ENCODE assay signal across 14 cellular contexts in genomic region chr12:169528-170360, GRCh38. TPM values are rescaled to one million over a fixed set of nuclear protein-coding genes. Genes with fewer than 3 reads are reported as not detected.
A peak's percentile ranks its signal among the peaks of the same experiment; 100 is the strongest.
DNase-seq lines count a peak whose midpoint lies in the region; ATAC-seq, FAIRE-seq and TF ChIP-seq lines count a peak whose summit lies in the region.
"Had no signal": no experiment of that assay in that cellular context is flagged by ENCODE, and none has a peak within 500 bp of the region (broad histone marks: within the 10 kb centered on the region; RNA-seq: fewer than 3 reads in every experiment).

No MANE protein-coding gene starts in this region.

- no peaks in the 10 kb centered on the region for H3K36me3 Mint-ChIP-seq in Calu3 (ENCODE audit: insufficient read depth, unreplicated experiment)

- H4K20me1 ChIP-seq in IMR-90 (ENCODE audit: insufficient read depth, low read length) (no peaks in the 10 kb centered on the region), GM12878 (ENCODE audit: control insufficient read depth, insufficient read depth) (no peaks in the 10 kb centered on the region)

- H2AK5ac ChIP-seq in IMR-90 (ENCODE audit: low read depth, low read length): no peak overlapping the region

- no peaks in the 10 kb centered on the region for H3K4me1 Mint-ChIP-seq in Calu3 (ENCODE audit: low read depth, unreplicated experiment)

- no peak overlapping the region for H4K5ac ChIP-seq in IMR-90 (ENCODE audit: low read depth, low read length)

- no peak overlapping the region for H2BK20ac ChIP-seq in IMR-90 (ENCODE audit: low read depth, low read length)

- H2AK9ac ChIP-seq in IMR-90 (replicated peaks; ENCODE audit: low read depth, low read length, poor library complexity): no peak overlapping the region

- no peak for FAIRE-seq in GM12878 (lab: Jason Lieb, UNC)

- H3K36me3 ChIP-seq in IMR-90 (ENCODE audit: control insufficient read depth, insufficient read depth, low read length) (no peaks in the 10 kb centered on the region), GM12878 (ENCODE audit: control insufficient read depth in 2 of 2, insufficient read depth in 2 of 2, low read length in 1 of 2) (no peaks in the 10 kb centered on the region), mesodermal cell (ENCODE audit: control insufficient read depth, insufficient read depth, low read length) (no peaks in the 10 kb centered on the region)
- H3K36me3 ChIP-seq: esophagus squamous epithelium, stomach had no signal

- H2BK15ac ChIP-seq in IMR-90 (ENCODE audit: low read depth, low read length): no peak overlapping the region

- TF ChIP-seq RAD21 in IMR-90 (IDR thresholded peaks at IDR 0.05; ENCODE audit: low read length): peak; percentile 24; the same call in 1 of the 2 replicates
- no peak for TF ChIP-seq RAD21 in GM12878 (IDR thresholded peaks at IDR 0.05; ENCODE audit: insufficient read depth, low read depth, low read length)

- H3K4me3 ChIP-seq in IMR-90 (ENCODE audit: insufficient read depth, low read depth, low read length) (no peak overlapping the region), GM12878 (no peak overlapping the region), mesodermal cell (ENCODE audit: extremely low read depth, insufficient read depth, low read length, poor library complexity, severe bottlenecking) (no peak overlapping the region)
- H3K4me3 ChIP-seq: esophagus squamous epithelium, stomach had no signal

- H3K4me1 ChIP-seq in IMR-90 (ENCODE audit: control insufficient read depth, insufficient read depth, low read length) (peaks cover 8% of the 10 kb centered on the region), GM12878 (ENCODE audit: control insufficient read depth, insufficient read depth, low read length) (peaks cover 8% of the 10 kb centered on the region), mesodermal cell (ENCODE audit: control insufficient read depth, insufficient read depth, low read length, poor library complexity, severe bottlenecking) (peaks cover 44% of the 10 kb centered on the region)

- no peak overlapping the region for H3K18ac ChIP-seq in IMR-90 (ENCODE audit: low read depth, low read length)

- 71% methylated on average over 8 of the region's 17 CpGs; no CpG with 5 or more reads in 1 of the 2 experiments for WGBS in IMR-90 (ENCODE audit: extremely low coverage in 2 of 2, insufficient read length in 1 of 2), 2 experiments
- WGBS in GM12878 (ENCODE audit: insufficient coverage, insufficient replicate concordance, low lambda C conversion rate, missing lambda C conversion rate): 43% methylated on average over 17 of the region's 17 CpGs
- WGBS in mesodermal cell (ENCODE audit: insufficient coverage in 2 of 2), 2 experiments: 83 to 84% methylated on average over 14 of the region's 17 CpGs

- SMC1A ChIA-PET in GM12878 (lab: Charles Lee; ENCODE audit: uncharacterized antibody, unreplicated experiment): no interaction called here

- H3K9me1 ChIP-seq in IMR-90 (ENCODE audit: insufficient read depth, low read length): no peaks in the 10 kb centered on the region

- BruUV-seq in Calu3 (replicated peaks; lab: Mats Ljungman, UMichigan) (no TSS peak), IMR-90 (replicated peaks; lab: Mats Ljungman, UMichigan) (no TSS peak), GM12878 (replicated peaks; lab: Mats Ljungman, UMichigan) (no TSS peak)

- H3K4me3 Mint-ChIP-seq in Calu3 (ENCODE audit: low read depth, unreplicated experiment): no peak overlapping the region

- H3K4me2 ChIP-seq in IMR-90 (ENCODE audit: low read depth, low read length) (no peak overlapping the region), GM12878 (ENCODE audit: control insufficient read depth, insufficient read depth) (no peak overlapping the region)

- ATAC-seq in IMR-90 (ENCODE audit: low read depth) (no peak), GM12878 (peak; percentile 54), GM18498 (IDR thresholded peaks at IDR 0.05; ENCODE audit: unreplicated experiment) (no peak)

- H2BK5ac ChIP-seq in IMR-90 (ENCODE audit: low read depth, low read length, poor library complexity, severe bottlenecking): no peak overlapping the region

- RAD21 ChIA-PET in GM12878 (lab: Charles Lee; ENCODE audit: unreplicated experiment): no interaction called here

- H3K27ac Mint-ChIP-seq in Calu3 (ENCODE audit: unreplicated experiment): no peak overlapping the region

- no peak overlapping the region for H3K56ac ChIP-seq in IMR-90 (ENCODE audit: extremely low read depth, insufficient read depth, low read length)

- H3K9me3 ChIP-seq in IMR-90 (ENCODE audit: control insufficient read depth, insufficient read depth, low read length) (no peaks in the 10 kb centered on the region), GM12878 (replicated peaks; ENCODE audit: control insufficient read depth, insufficient read depth, low read length) (no peaks in the 10 kb centered on the region), mesodermal cell (ENCODE audit: control insufficient read depth, low read length) (no peaks in the 10 kb centered on the region)
- H3K9me3 ChIP-seq: esophagus squamous epithelium, stomach had no signal

- H3K79me1 ChIP-seq in IMR-90 (ENCODE audit: low read depth in 1 of 2, low read length in 2 of 2): no peaks in the 10 kb centered on the region

- H3K9ac ChIP-seq in IMR-90 (ENCODE audit: low read depth, low read length): no peak overlapping the region
- no peak overlapping the region for H3K9ac ChIP-seq in GM12878 (ENCODE audit: control insufficient read depth, insufficient read depth, low read length)

- H3K27me3 ChIP-seq in IMR-90 (ENCODE audit: control insufficient read depth, insufficient read depth, low read length) (peaks cover 4% of the 10 kb centered on the region; the same call in 1 of the 2 replicates), GM12878 (replicated peaks in 1 of 2; ENCODE audit: control insufficient read depth in 2 of 2, insufficient read depth in 2 of 2, low read length in 1 of 2) (no peaks in the 10 kb centered on the region; a peak in 3 of 4 replicates)

- no peak overlapping the region for H3K23ac ChIP-seq in IMR-90 (ENCODE audit: low read depth, low read length)

- H4K91ac ChIP-seq in IMR-90 (ENCODE audit: insufficient read depth, low read depth, low read length): no peak overlapping the region

- no peaks in the 10 kb centered on the region for H3K79me2 ChIP-seq in GM12878 (ENCODE audit: control insufficient read depth, insufficient read depth, low read length)

- H2BK120ac ChIP-seq in IMR-90 (ENCODE audit: low read depth, low read length): no peak overlapping the region

- peak overlapping the region; percentile 78 for H2AFZ ChIP-seq in IMR-90 (replicated peaks; ENCODE audit: low read length, poor library complexity)
- H2AFZ ChIP-seq in GM12878 (ENCODE audit: control insufficient read depth, low read depth, low read length): no peak overlapping the region

- TF ChIP-seq CTCF in Calu3 (IDR thresholded peaks at IDR 0.05; ENCODE audit: unreplicated experiment): peak; percentile 45
- peak; percentile 12; the same call in 1 of the 2 replicates for TF ChIP-seq CTCF in IMR-90 (conservative IDR thresholded peaks at IDR 0.05; ENCODE audit: low read depth, low read length)
- peak in 2 of 3 experiments; percentile 11 to 29; a peak in 2 of 6 replicates for TF ChIP-seq CTCF in GM12878 (IDR thresholded peaks at IDR 0.05 in 2 of 3, conservative IDR thresholded peaks at IDR 0.05 in 1 of 3; ENCODE audit: control insufficient read depth in 2 of 3, extremely low read depth in 1 of 3, insufficient read depth in 1 of 3, low read depth in 3 of 3, low read length in 3 of 3)

- H4K8ac ChIP-seq in IMR-90 (ENCODE audit: low read depth in 2 of 2, low read length in 2 of 2): no peak overlapping the region

- no peak overlapping the region for H3K4ac ChIP-seq in IMR-90 (ENCODE audit: low read depth, low read length)

- no peak for TF ChIP-seq EP300 in GM12878 (IDR thresholded peaks at IDR 0.05; ENCODE audit: borderline replicate concordance in 1 of 2, control insufficient read depth in 1 of 2, low read depth in 2 of 2, low read length in 2 of 2)

- intact Hi-C loops in Calu3 (cut with micrococcal nuclease; ENCODE audit: unreplicated experiment) (no loop called here), IMR-90 (cut with micrococcal nuclease) (no loop called here), GM12878 (cut with micrococcal nuclease; ENCODE audit: unreplicated experiment) (no loop called here)

- in situ Hi-C loops in IMR-90 (cut with MboI; ENCODE audit: low sequenced_read_pairs) (no loop called here), GM12878 (cut with MboI) (no loop called here)

- DNase-seq in Calu3 (no peak), IMR-90 (no peak), GM12878 (ENCODE audit: low read depth, low spot score) (no peak), RKO (ENCODE audit: low spot score) (no peak), CD1c-positive myeloid dendritic cell (ENCODE audit: extremely low spot score) (no peak)
- no peak for DNase-seq in activated CD4-positive, CD25-positive, alpha-beta regulatory T cell treated with anti-CD3 and anti-CD28 coated beads, Interleukin-2, amount 50 U/mL, for 72 hours
- DNase-seq: central memory CD4-positive, alpha-beta T cell; esophagus squamous epithelium; midbrain; stimulated activated CD4-positive, alpha-beta T cell treated with anti-CD3 and anti-CD28 coated beads, Interleukin-4, amount 100 ng/mL, for 4 hours; stomach; T-helper 1 cell had no signal

- H3K14ac ChIP-seq in IMR-90 (replicated peaks; ENCODE audit: low read depth, low read length): no peak overlapping the region

- dilution Hi-C loops in IMR-90 (cut with HindIII; ENCODE audit: low sequenced_read_pairs, unreplicated experiment): no loop called here

- no peak for TF ChIP-seq POLR2A in IMR-90 (IDR thresholded peaks at IDR 0.05; ENCODE audit: low read depth, low read length)
- no peak for TF ChIP-seq POLR2A in GM12878 (IDR thresholded peaks at IDR 0.05; ENCODE audit: low read depth, low read length)

- peaks cover 93% of the 10 kb centered on the region for H3K27me3 Mint-ChIP-seq in Calu3 (ENCODE audit: unreplicated experiment)

- CTCF ChIA-PET in Calu3 (lab: Charles Lee) (no interaction called here), IMR-90 (lab: Yijun Ruan, JAX) (no interaction called here), GM12878 (lab: Yijun Ruan, JAX) (no interaction called here)

- POLR2A ChIA-PET in IMR-90 (lab: Charles Lee; ENCODE audit: unreplicated experiment) (no interaction called here), GM12878 (lab: Charles Lee) (no interaction called here)

- no peaks in the 10 kb centered on the region for H3K9me3 Mint-ChIP-seq in Calu3 (ENCODE audit: low read depth, unreplicated experiment)

- no peak overlapping the region for H3K27ac ChIP-seq in IMR-90 (ENCODE audit: insufficient read depth, low read length)
- no peak overlapping the region for H3K27ac ChIP-seq in GM12878 (ENCODE audit: control insufficient read depth, insufficient read depth)
- peak overlapping the region; percentile 49 for H3K27ac ChIP-seq in mesodermal cell (ENCODE audit: low read depth, low read length, severe bottlenecking)
- H3K27ac ChIP-seq: esophagus squamous epithelium, stomach had no signal

RNA-seq across cellular contexts. Expression of gene SLC6A12, which starts 44.2 kb away (rescaled TPM):
- total RNA-seq in Calu3 (2022) (0.90 and 1.8 TPM in 2 replicates), IMR-90 (2012; rRNA removed) (not detected in 2 replicates), GM12878 (2014; rRNA removed) (0.06 TPM in 1 of 2 replicates, not detected in the other), GM12878 (2014; rRNA removed; fragmentation: Illumina TruSeq; extraction: Trizol) (not detected in 2 replicates), GM12878 (2021) (not detected in 2 replicates)
- polyA plus RNA-seq in IMR-90 (2012; rRNA removed) (not detected in 2 replicates), GM12878 (2011; rRNA removed) (0.11 TPM in 1 of 2 replicates, not detected in the other), GM12878 (2014; fragmentation: Illumina TruSeq; extraction: Trizol) (0.07 TPM in 1 of 2 replicates, not detected in the other), GM12878 (2014; fragmentation: Nextera tagmentation; extraction: Ambion mirVana) (not detected), GM12878 (2014; rRNA removed) (not detected in 2 replicates), GM12878 (2016; fragmentation: Nextera tagmentation; extraction: Ambion mirVana) (not detected)
- 0.01 TPM in 1 of 2 replicates, not detected in the other for polyA plus RNA-seq in IMR-90 (2012; cell fraction: cytosol; rRNA removed)
- 0.10 TPM in 1 of 2 replicates, not detected in the other for polyA plus RNA-seq in IMR-90 (2012; cell fraction: nucleus; rRNA removed; ENCODE audit: low replicate concordance)
- total RNA-seq in GM12878 (2013; cell fraction: nucleolus; rRNA removed): 0.44 and 1.6 TPM in 2 replicates
- polyA plus RNA-seq in GM12878 (2011; ENCODE audit: low read depth): 0.10 TPM
- 0.24 and 0.27 TPM in 2 replicates for polyA plus RNA-seq in GM12878 (2011; cell fraction: cytosol; rRNA removed)
- 0.29 and 0.99 TPM in 2 replicates for polyA plus RNA-seq in GM12878 (2011; cell fraction: nucleus; rRNA removed)
- 0.22 and 0.28 TPM in 2 replicates for polyA plus RNA-seq in GM12878 (2012)
- not detected in 2 replicates for polyA minus RNA-seq in GM12878 (2011; rRNA and poly(A)+ RNA removed)
- not detected in 2 replicates for polyA minus RNA-seq in GM12878 (2011; cell fraction: cytosol; rRNA and poly(A)+ RNA removed)
- 0.24 TPM in 1 of 2 replicates, not detected in the other for polyA minus RNA-seq in GM12878 (2011; cell fraction: nucleus; rRNA and poly(A)+ RNA removed)
- polyA plus RNA-seq in mesodermal cell (2013, experiment 1 of 2): 1.9 TPM
- 2.1 TPM for polyA plus RNA-seq in mesodermal cell (2013, experiment 2 of 2)
